In the genomic region with DNA sequence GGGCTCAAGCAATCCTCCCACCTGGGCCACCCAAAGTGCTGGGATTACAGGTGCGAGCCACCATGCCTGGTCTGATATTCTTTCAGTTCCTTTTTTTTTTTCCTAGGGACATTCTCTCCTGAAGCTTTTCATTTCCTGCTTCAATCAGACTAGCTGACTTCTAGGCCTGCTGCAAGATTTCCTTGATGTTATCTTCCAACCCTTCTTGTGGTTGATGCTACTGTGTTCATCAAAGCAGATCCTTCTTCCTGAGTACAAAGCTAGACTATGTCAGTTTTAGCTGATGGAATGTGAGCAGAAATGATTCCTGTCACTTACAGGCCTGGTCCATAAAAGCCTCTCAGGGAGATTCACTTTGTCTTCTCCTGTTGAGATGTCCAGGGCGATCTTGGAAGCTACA, we compare ENCODE assay signal across 19 cellular contexts.
A peak's percentile ranks its signal among the peaks of the same experiment; 100 is the strongest.
DNase-seq lines count a peak whose midpoint lies in the region; ATAC-seq, FAIRE-seq and TF ChIP-seq lines count a peak whose summit lies in the region.
"Had no signal": no experiment of that assay in that cellular context is flagged by ENCODE, and none has a peak within 500 bp of the region (broad histone marks: within the 10 kb centered on the region; RNA-seq: fewer than 3 reads in every experiment).

No MANE protein-coding gene starts in this region.

- H3K4me1 ChIP-seq in DND-41 (ENCODE audit: insufficient read depth, low read length) (peaks cover 8% of the 10 kb centered on the region; the same call in 1 of the 2 replicates), GM12878 (ENCODE audit: control insufficient read depth, insufficient read depth, low read length) (peaks cover 5% of the 10 kb centered on the region; the same call in 1 of the 2 replicates)

- in situ Hi-C loops in GM12878 (cut with MboI) = no loop called here

- no peak for TF ChIP-seq CTCF in DND-41 (IDR thresholded peaks at IDR 0.05; ENCODE audit: borderline replicate concordance, extremely low read depth, low read length, poor library complexity, severe bottlenecking)
- TF ChIP-seq CTCF in GM12878 (IDR thresholded peaks at IDR 0.05 in 2 of 3, conservative IDR thresholded peaks at IDR 0.05 in 1 of 3; ENCODE audit: control insufficient read depth in 2 of 3, extremely low read depth in 1 of 3, insufficient read depth in 1 of 3, low read depth in 3 of 3, low read length in 3 of 3) = no peak

- H3K36me3 ChIP-seq in DND-41 (ENCODE audit: insufficient read depth, low read length) (no peaks in the 10 kb centered on the region), GM12878 (ENCODE audit: control insufficient read depth in 2 of 2, insufficient read depth in 2 of 2, low read length in 1 of 2) (no peaks in the 10 kb centered on the region)
- H3K36me3 ChIP-seq: MG63 had no signal

- H3K4me2 ChIP-seq in DND-41 (ENCODE audit: insufficient read depth, low read length) (no peak overlapping the region), GM12878 (ENCODE audit: control insufficient read depth, insufficient read depth) (no peak overlapping the region)
- H3K4me2 ChIP-seq: KMS-11 had no signal

- H3K4me3 ChIP-seq in DND-41 (ENCODE audit: low read depth in 1 of 2, low read length in 2 of 2) (no peak overlapping the region), GM12878 (no peak overlapping the region)
- H3K4me3 ChIP-seq in Jurkat, Clone E6-1 (ENCODE audit: low read length) = no peak overlapping the region
- H3K4me3 ChIP-seq: MG63, SK-N-MC had no signal

- ATAC-seq in DND-41 (ENCODE audit: insufficient read depth, low read depth) (peak; percentile 92), GM12878 (no peak)
- ATAC-seq: Right ventricle myocardium inferior had no signal

- no peaks in the 10 kb centered on the region for H3K27me3 ChIP-seq in DND-41 (ENCODE audit: insufficient read depth, low read length, poor library complexity)
- no peaks in the 10 kb centered on the region for H3K27me3 ChIP-seq in GM12878 (replicated peaks in 1 of 2; ENCODE audit: control insufficient read depth in 2 of 2, insufficient read depth in 2 of 2, low read length in 1 of 2)
- H3K27me3 ChIP-seq: MG63 had no signal

- SMC1A ChIA-PET in GM12878 (lab: Charles Lee; ENCODE audit: uncharacterized antibody, unreplicated experiment) = no interaction called here

- POLR2A ChIA-PET in GM12878 (lab: Charles Lee) = no interaction called here

- RAD21 ChIA-PET in GM12878 (lab: Charles Lee; ENCODE audit: unreplicated experiment) = no interaction called here

- TF ChIP-seq EP300 in GM12878 (IDR thresholded peaks at IDR 0.05; ENCODE audit: borderline replicate concordance in 1 of 2, control insufficient read depth in 1 of 2, low read depth in 2 of 2, low read length in 2 of 2) = no peak

- DNase-seq in DND-41 (peak; percentile 10), GM12878 (ENCODE audit: low read depth, low spot score) (no peak), renal cortical epithelial cell (ENCODE audit: low read depth) (peak; percentile 36), GM19239 (ENCODE audit: insufficient read length, low spot score) (no peak), head of caudate nucleus (no peak), AML-193 (lab: John Stamatoyannopoulos, UW) (no peak)
- peak; percentile 56 for DNase-seq in Jurkat, Clone E6-1 (ENCODE audit: low read depth, low spot score)
- DNase-seq: ACHN, DMS153, GOT3, MG63, NCI-H1105, NCI-H187, NCI-H446, NCI-H748 treated with DMSO at 0.1 percent for 48 hours had no signal

- peaks cover under 1% of the 10 kb centered on the region for H3K9me3 ChIP-seq in DND-41 (ENCODE audit: insufficient read depth, low read length, severe bottlenecking)
- H3K9me3 ChIP-seq in GM12878 (replicated peaks; ENCODE audit: control insufficient read depth, insufficient read depth, low read length) = no peaks in the 10 kb centered on the region
- H3K9me3 ChIP-seq: MG63 had no signal

- FAIRE-seq in GM12878 (lab: Jason Lieb, UNC) = no peak
- no peak for FAIRE-seq in GM19239 (lab: Jason Lieb, UNC)
- FAIRE-seq: GM12892 had no signal

- TF ChIP-seq POLR2A in GM12878 (IDR thresholded peaks at IDR 0.05; ENCODE audit: low read depth, low read length) = no peak

- CTCF ChIA-PET in GM12878 (lab: Yijun Ruan, JAX) = no interaction called here

- intact Hi-C loops in GM12878 (cut with micrococcal nuclease; ENCODE audit: unreplicated experiment) = no loop called here
- intact Hi-C loops in head of caudate nucleus (cut with DNase I) = no loop called here

- H3K9ac ChIP-seq in DND-41 (ENCODE audit: low read depth, low read length) = no peak overlapping the region
- H3K9ac ChIP-seq in GM12878 (ENCODE audit: control insufficient read depth, insufficient read depth, low read length) = no peak overlapping the region
- H3K9ac ChIP-seq: KMS-11 had no signal

- WGBS in GM12878 (ENCODE audit: insufficient coverage, insufficient replicate concordance, low lambda C conversion rate, missing lambda C conversion rate) = 32% methylated on average over 1 of the region's 2 CpGs

- H4K20me1 ChIP-seq in DND-41 (ENCODE audit: insufficient read depth, low read length) = no peaks in the 10 kb centered on the region
- no peaks in the 10 kb centered on the region for H4K20me1 ChIP-seq in GM12878 (ENCODE audit: control insufficient read depth, insufficient read depth)

- BruUV-seq in GM12878 (replicated peaks; lab: Mats Ljungman, UMichigan) = no TSS peak

- TF ChIP-seq RAD21 in GM12878 (IDR thresholded peaks at IDR 0.05; ENCODE audit: insufficient read depth, low read depth, low read length) = no peak

- no peak overlapping the region for H2AFZ ChIP-seq in DND-41 (ENCODE audit: low read depth, low read length)
- no peak overlapping the region for H2AFZ ChIP-seq in GM12878 (ENCODE audit: control insufficient read depth, low read depth, low read length)

- H3K27ac ChIP-seq in DND-41 (ENCODE audit: low read length) = no peak overlapping the region
- no peak overlapping the region for H3K27ac ChIP-seq in GM12878 (ENCODE audit: control insufficient read depth, insufficient read depth)
- H3K27ac ChIP-seq: KMS-11, SK-N-MC had no signal

- no peaks in the 10 kb centered on the region for H3K79me2 ChIP-seq in DND-41 (ENCODE audit: insufficient read depth, low read length)
- no peaks in the 10 kb centered on the region for H3K79me2 ChIP-seq in GM12878 (ENCODE audit: control insufficient read depth, insufficient read depth, low read length)

TF ChIP-seq in GM12878, 131 proteins besides CTCF, POLR2A, EP300 and RAD21:
- TF ChIP-seq ATF7 (IDR thresholded peaks at IDR 0.05; ENCODE audit: low read depth) (no peak), SPI1 (IDR thresholded peaks at IDR 0.05; ENCODE audit: borderline replicate concordance, insufficient read depth, low read depth, low read length) (peak; percentile 35; the same call in 1 of the 2 replicates)

Comparison
In these comparisons a context has a peak if more than half of its experiments do, and no peak if none do; other contexts are left out.
1. DNase-seq: peak in DND-41 (single experiment), Jurkat, Clone E6-1 (single experiment) and renal cortical epithelial cell (single experiment); none in GM12878 (single experiment), GM19239 (single experiment), head of caudate nucleus (0 of 42) and AML-193 (0 of 2).